1 cellular context compared by ENCODE assay signal in genomic region chr17:11997147-11997971, GRCh38.
A peak's percentile ranks its signal among the peaks of the same experiment; 100 is the strongest.
TF ChIP-seq lines count a peak whose summit lies in the region.

ZNF18 (minus strand) TSS chr17:11997475; CDS start chr17:11992829, 4,646 bp downstream.

TF ChIP-seq in HepG2, 621 proteins besides CTCF, POLR2A, EP300 and RAD21 (continued from another document and continues in another):
- TF ChIP-seq UBTF (CRISPR knock-in tag; IDR thresholded peaks at IDR 0.05) (peak; percentile 97), RBFOX2 (IDR thresholded peaks at IDR 0.05; ENCODE audit: low read depth, low read length) (peak; percentile 97), HDAC6 (IDR thresholded peaks at IDR 0.05; ENCODE audit: low read depth, low read length) (no peak), ZNF431 (CRISPR knock-in tag; IDR thresholded peaks at IDR 0.05; ENCODE audit: borderline replicate concordance, low read depth) (peak; percentile 83; the same call in 1 of the 2 replicates), CSRNP1 (CRISPR knock-in tag; IDR thresholded peaks at IDR 0.05) (peak; percentile 56; the same call in 1 of the 2 replicates), IRX3 (CRISPR knock-in tag; IDR thresholded peaks at IDR 0.05; ENCODE audit: borderline replicate concordance, low read depth) (peak; percentile 52; the same call in 1 of the 2 replicates), ZFX (CRISPR knock-in tag; IDR thresholded peaks at IDR 0.05; ENCODE audit: low read depth) (peak; percentile 97), TSC22D2 (CRISPR knock-in tag; IDR thresholded peaks at IDR 0.05; ENCODE audit: borderline replicate concordance) (no peak), AHR (CRISPR knock-in tag; IDR thresholded peaks at IDR 0.05) (no peak), ZBTB21 (CRISPR knock-in tag; IDR thresholded peaks at IDR 0.05) (no peak), PITX1 (CRISPR knock-in tag; IDR thresholded peaks at IDR 0.05) (peak; percentile 15; the same call in 1 of the 2 replicates), MIER3 (CRISPR knock-in tag; IDR thresholded peaks at IDR 0.05; ENCODE audit: borderline replicate concordance) (no peak), SAFB2 (CRISPR knock-in tag; IDR thresholded peaks at IDR 0.05; ENCODE audit: borderline replicate concordance, low read depth) (no peak; the same call in 1 of the 2 replicates), THRA (CRISPR knock-in tag; IDR thresholded peaks at IDR 0.05; ENCODE audit: borderline replicate concordance) (peak; percentile 57; the same call in 1 of the 2 replicates), KLF13 (CRISPR knock-in tag; IDR thresholded peaks at IDR 0.05) (no peak; the same call in 1 of the 2 replicates), ZNF589 (CRISPR knock-in tag; conservative IDR thresholded peaks at IDR 0.05) (no peak), MYPOP (CRISPR knock-in tag; IDR thresholded peaks at IDR 0.05) (peak; percentile 89), ZNF687 (CRISPR knock-in tag; IDR thresholded peaks at IDR 0.05) (peak; percentile 85), ZNF616 (CRISPR knock-in tag; IDR thresholded peaks at IDR 0.05; ENCODE audit: low read depth) (no peak), BRD4 (CRISPR knock-in tag; IDR thresholded peaks at IDR 0.05) (peak; percentile 73; the same call in 1 of the 2 replicates), MXD3 (CRISPR knock-in tag; IDR thresholded peaks at IDR 0.05) (peak; percentile 48; the same call in 1 of the 2 replicates), JUN (CRISPR knock-in tag; IDR thresholded peaks at IDR 0.05) (no peak), LBX2 (CRISPR knock-in tag; IDR thresholded peaks at IDR 0.05; ENCODE audit: borderline replicate concordance) (peak; percentile 30; the same call in 1 of the 2 replicates), ZBTB33 (CRISPR knock-in tag; IDR thresholded peaks at IDR 0.05) (no peak), HIVEP1 (CRISPR knock-in tag; IDR thresholded peaks at IDR 0.05) (no peak), NR2F2 (IDR thresholded peaks at IDR 0.05; ENCODE audit: borderline replicate concordance, low read depth) (0 out of 2 replicates have a peak, but pooled peaks have one; percentile 5), MYNN (CRISPR knock-in tag; IDR thresholded peaks at IDR 0.05; ENCODE audit: low read depth) (peak; percentile 27; the same call in 1 of the 2 replicates), GFI1 (CRISPR knock-in tag; IDR thresholded peaks at IDR 0.05; ENCODE audit: borderline replicate concordance) (peak; percentile 47; the same call in 1 of the 2 replicates), DBP (CRISPR knock-in tag; IDR thresholded peaks at IDR 0.05; ENCODE audit: not compliant biosample characterization) (peak; percentile 85), ZSCAN5A (CRISPR knock-in tag; IDR thresholded peaks at IDR 0.05; ENCODE audit: borderline replicate concordance) (no peak), FOXC1 (CRISPR knock-in tag; IDR thresholded peaks at IDR 0.05; ENCODE audit: borderline replicate concordance) (no peak), CHD2 (IDR thresholded peaks at IDR 0.05; ENCODE audit: low read depth, low read length) (0 out of 2 replicates have a peak, but pooled peaks have one; percentile 22), CREB3 (CRISPR knock-in tag; IDR thresholded peaks at IDR 0.05) (0 out of 2 replicates have a peak, but pooled peaks have one; percentile 71), E2F1 (CRISPR knock-in tag; IDR thresholded peaks at IDR 0.05) (no peak; the same call in 1 of the 2 replicates), NFIB (CRISPR knock-in tag; IDR thresholded peaks at IDR 0.05; ENCODE audit: borderline replicate concordance) (no peak), MED13 (CRISPR knock-in tag; IDR thresholded peaks at IDR 0.05) (peak; percentile 28; the same call in 1 of the 2 replicates), EEA1 (CRISPR knock-in tag; IDR thresholded peaks at IDR 0.05; ENCODE audit: borderline replicate concordance) (no peak), ZNF572 (CRISPR knock-in tag; IDR thresholded peaks at IDR 0.05) (peak; percentile 66; the same call in 1 of the 2 replicates), ETV5 (CRISPR knock-in tag; IDR thresholded peaks at IDR 0.05; ENCODE audit: borderline replicate concordance) (peak; percentile 52)
